In the genomic region with DNA sequence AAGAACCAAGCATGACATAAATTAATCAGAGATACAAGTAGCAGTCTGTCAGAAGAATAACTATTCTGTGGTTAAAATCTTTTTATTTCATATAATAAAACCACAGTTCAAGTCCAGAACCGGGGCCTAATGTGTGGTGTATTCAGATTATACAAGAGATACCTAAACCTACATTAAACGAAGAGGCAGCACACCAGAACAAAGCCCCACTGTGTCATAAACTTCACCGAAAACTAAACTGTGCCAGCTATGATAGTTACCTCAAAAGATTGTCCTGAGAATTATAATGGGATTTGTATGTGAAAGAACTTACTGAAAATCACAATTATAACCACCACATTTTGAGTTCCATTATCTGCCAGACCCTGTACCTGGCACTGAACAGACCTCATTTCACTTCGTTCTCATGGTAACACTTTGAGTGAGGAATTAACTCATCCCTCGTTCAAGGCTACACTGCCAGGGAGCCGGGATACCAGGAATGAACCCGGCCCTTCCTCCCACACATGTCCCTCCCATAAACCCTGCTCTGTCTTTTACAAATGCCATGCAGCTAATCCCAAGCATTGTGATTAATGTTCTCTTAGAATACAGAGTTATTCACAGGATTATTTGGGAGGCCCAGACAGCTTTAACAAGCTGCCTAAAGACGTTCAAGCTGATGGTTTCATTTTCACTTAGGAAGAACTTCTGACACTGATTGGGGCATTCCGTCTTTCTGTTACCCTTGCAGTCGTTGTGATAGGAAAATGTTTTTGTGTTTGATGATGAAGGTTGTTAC, we compare ENCODE assay signal across 8 cellular contexts. TPM values are rescaled to one million over a fixed set of nuclear protein-coding genes. Genes with fewer than 3 reads are reported as not detected.
A peak's percentile ranks its signal among the peaks of the same experiment; 100 is the strongest.
DNase-seq lines count a peak whose midpoint lies in the region; ATAC-seq and FAIRE-seq lines count a peak whose summit lies in the region.

No MANE protein-coding gene starts in this region.

- peaks cover 1% of the 10 kb centered on the region for H3K36me3 Mint-ChIP-seq in activated CD4-positive, alpha-beta T cell treated with anti-CD3 and anti-CD28 coated beads, Interleukin-2, amount 10 ng/mL, durations not matched to agents 24 days and 14 days (ENCODE audit: low read depth)

- intact Hi-C loops in activated CD4-positive, alpha-beta T cell treated with anti-CD3 and anti-CD28 coated beads, Interleukin-2, amount 10 ng/mL, durations not matched to agents 24 days and 14 days (cut with micrococcal nuclease) = loop anchor here (1.0 kb wide), 3 partner anchors 14 to 35 kb away; no protein-coding TSS in a partner anchor

- H3K9me3 Mint-ChIP-seq in activated CD4-positive, alpha-beta T cell treated with anti-CD3 and anti-CD28 coated beads, Interleukin-2, amount 10 ng/mL, durations not matched to agents 24 days and 14 days = no peaks in the 10 kb centered on the region

- H3K4me1 ChIP-seq in muscle layer of colon (ENCODE audit: insufficient read depth, low read length) = peaks cover 7% of the 10 kb centered on the region

- peak overlapping the region; percentile 83 for H3K27ac Mint-ChIP-seq in activated CD4-positive, alpha-beta T cell treated with anti-CD3 and anti-CD28 coated beads, Interleukin-2, amount 10 ng/mL, durations not matched to agents 24 days and 14 days

- DNase-seq in activated CD4-positive, alpha-beta T cell treated with anti-CD3 and anti-CD28 coated beads, Interleukin-2, amount 10 ng/mL, durations not matched to agents 24 days and 14 days = peak; percentile 82
- DNase-seq in activated CD4-positive, alpha-beta T cell treated with anti-CD3 and anti-CD28 coated beads, Interleukin-2, amount 50 U/mL, for 4 hours = no peak
- peak; percentile 26 for DNase-seq in RCC 7860 (ENCODE audit: low spot score)
- DNase-seq in dermis microvascular lymphatic vessel endothelial cell (ENCODE audit: low read depth in 2 of 2) = peak; percentile 10 to 31
- no peak for DNase-seq in frontal cortex (ENCODE audit: low spot score in 2 of 2)
- DNase-seq in SKM-1 (lab: John Stamatoyannopoulos, UW; ENCODE audit: unreplicated experiment) = no peak

- no peaks in the 10 kb centered on the region for H3K9me3 ChIP-seq in muscle layer of colon (ENCODE audit: low read length)

- peak; percentile 59 for ATAC-seq in HG02763 (IDR thresholded peaks at IDR 0.05; ENCODE audit: unreplicated experiment)

- H3K36me3 ChIP-seq in muscle layer of colon (ENCODE audit: insufficient read depth, low read length) = no peaks in the 10 kb centered on the region

- FAIRE-seq in RCC 7860 (lab: Jason Lieb, UNC) (peak; percentile 17), frontal cortex (lab: Jason Lieb, UNC) (no peak)

- H3K4me3 Mint-ChIP-seq in activated CD4-positive, alpha-beta T cell treated with anti-CD3 and anti-CD28 coated beads, Interleukin-2, amount 10 ng/mL, durations not matched to agents 24 days and 14 days = peak overlapping the region; percentile 69

- H3K27ac ChIP-seq in muscle layer of colon (ENCODE audit: low read depth, low read length) = peak overlapping the region; percentile 7

- H3K4me1 Mint-ChIP-seq in activated CD4-positive, alpha-beta T cell treated with anti-CD3 and anti-CD28 coated beads, Interleukin-2, amount 10 ng/mL, durations not matched to agents 24 days and 14 days = peaks cover 53% of the 10 kb centered on the region

- H3K9ac ChIP-seq in muscle layer of colon (ENCODE audit: low read length) = peak overlapping the region; percentile 60

- H3K27me3 Mint-ChIP-seq in activated CD4-positive, alpha-beta T cell treated with anti-CD3 and anti-CD28 coated beads, Interleukin-2, amount 10 ng/mL, durations not matched to agents 24 days and 14 days = no peaks in the 10 kb centered on the region

- peak overlapping the region; percentile 33 to 62 for H3K4me3 ChIP-seq in muscle layer of colon (ENCODE audit: low read depth in 1 of 2, low read length in 2 of 2)

- H3K27me3 ChIP-seq in muscle layer of colon (ENCODE audit: control insufficient read depth in 1 of 2, insufficient read depth in 2 of 2, low read length in 2 of 2) = no peaks in the 10 kb centered on the region

RNA-seq across cellular contexts. Expression of a gene that starts 42.7 kb away (rescaled TPM):
- 80.2 and 84.8 TPM in 2 replicates for total RNA-seq in activated CD4-positive, alpha-beta T cell treated with anti-CD3 and anti-CD28 coated beads, Interleukin-2, amount 10 ng/mL, durations not matched to agents 24 days and 14 days
- total RNA-seq in dermis microvascular lymphatic vessel endothelial cell = 2.1 and 3.8 TPM in 2 replicates
- 23.6 TPM for total RNA-seq in frontal cortex

Comparison
In these comparisons a context has a peak if more than half of its experiments do, and no peak if none do; other contexts are left out.
1. DNase-seq: peak in activated CD4-positive, alpha-beta T cell treated with anti-CD3 and anti-CD28 coated beads, Interleukin-2, amount 10 ng/mL, durations not matched to agents 24 days and 14 days (single experiment), RCC 7860 (single experiment) and dermis microvascular lymphatic vessel endothelial cell (2 of 2); none in activated CD4-positive, alpha-beta T cell treated with anti-CD3 and anti-CD28 coated beads, Interleukin-2, amount 50 U/mL, for 4 hours (0 of 2), frontal cortex (0 of 2) and SKM-1 (single experiment).